ENCODE assay signal across 7 cellular contexts in the genomic region with DNA sequence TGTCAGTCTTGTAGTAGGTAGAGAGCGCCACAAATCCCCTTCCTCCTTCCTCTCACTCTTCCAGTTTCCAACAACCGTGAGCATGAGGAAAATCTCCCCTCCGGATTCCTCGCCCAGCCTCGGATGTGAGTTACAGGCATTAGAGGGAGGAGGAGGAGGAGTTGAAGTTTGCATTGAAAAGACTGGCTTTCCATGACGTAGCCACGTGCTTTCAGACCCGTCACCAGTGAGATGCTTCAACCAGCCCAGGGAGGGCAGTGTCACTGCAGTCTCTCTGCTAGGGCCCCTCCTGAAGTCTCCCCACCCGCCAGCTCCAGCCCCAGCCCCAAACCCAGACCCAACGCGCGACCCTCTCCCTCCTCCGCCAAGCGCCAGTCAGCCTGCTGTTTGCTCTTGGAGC. TPM values are rescaled to one million over a fixed set of nuclear protein-coding genes. Genes with fewer than 3 reads are reported as not detected.
DNase-seq lines count a peak whose midpoint lies in the region; ATAC-seq, FAIRE-seq and TF ChIP-seq lines count a peak whose summit lies in the region.

No MANE protein-coding gene starts in this region.

- peaks cover 0 to 3% of the 10 kb centered on the region in 2 donors for H3K4me1 ChIP-seq in breast epithelium

- intact Hi-C loops in breast epithelium (cut with DNase I; ENCODE audit: low total_unique reads): no loop called here

- H3K27ac ChIP-seq in breast epithelium: no peak overlapping the region

- peak; percentile 48 for ATAC-seq in GM21447 (IDR thresholded peaks at IDR 0.05; ENCODE audit: unreplicated experiment)

- H3K4me3 ChIP-seq in breast epithelium: peak overlapping the region; percentile 52 to 71 (median 68)

- no peaks in the 10 kb centered on the region for H3K36me3 ChIP-seq in breast epithelium

- peak; percentile 80 for FAIRE-seq in islet of Langerhans (lab: Jason Lieb, UNC)

- no peaks in the 10 kb centered on the region for H3K9me3 ChIP-seq in breast epithelium

- TF ChIP-seq POLR2A in breast epithelium (IDR thresholded peaks at IDR 0.05): no peak

- H3K27me3 ChIP-seq in breast epithelium: peaks cover 0 to 23% of the 10 kb centered on the region in 2 donors

- peak; percentile 93 for DNase-seq in NCI-H82 (lab: John Stamatoyannopoulos, UW)
- DNase-seq in breast epithelium (ENCODE audit: low spot score in 2 of 2): no peak
- peak; percentile 56 for DNase-seq in stimulated activated CD8-positive, alpha-beta memory T cell treated with anti-CD3 and anti-CD28 coated beads, Interleukin-4, amount 100 ng/mL, for 48 hours
- no peak for DNase-seq in HT-29 (ENCODE audit: low spot score)
- DNase-seq in NK-92 treated with Interleukin-12 subunit alpha and Interleukin-12 subunit beta, amount 100 ng/mL, for 24 hours (lab: John Stamatoyannopoulos, UW): no peak

- no peak for TF ChIP-seq CTCF in breast epithelium (IDR thresholded peaks at IDR 0.05)

RNA-seq across cellular contexts. Expression of gene FGF14, which starts 0.4 kb away (rescaled TPM):
- under 1 TPM; under 0.01 to 0.29 (median under 0.01) TPM for total RNA-seq in breast epithelium
- total RNA-seq in HT-29 (2014; rRNA removed; shearing (Covaris generic)): not detected in 2 replicates

Comparison
In these comparisons a context has a peak if more than half of its experiments do, and no peak if none do; other contexts are left out.
1. DNase-seq: peak in NCI-H82 (single experiment) and stimulated activated CD8-positive, alpha-beta memory T cell treated with anti-CD3 and anti-CD28 coated beads, Interleukin-4, amount 100 ng/mL, for 48 hours (single experiment); none in breast epithelium (0 of 2), HT-29 (single experiment) and NK-92 treated with Interleukin-12 subunit alpha and Interleukin-12 subunit beta, amount 100 ng/mL, for 24 hours (single experiment).